ENCODE assay signal across 8 cellular contexts in the genomic region with DNA sequence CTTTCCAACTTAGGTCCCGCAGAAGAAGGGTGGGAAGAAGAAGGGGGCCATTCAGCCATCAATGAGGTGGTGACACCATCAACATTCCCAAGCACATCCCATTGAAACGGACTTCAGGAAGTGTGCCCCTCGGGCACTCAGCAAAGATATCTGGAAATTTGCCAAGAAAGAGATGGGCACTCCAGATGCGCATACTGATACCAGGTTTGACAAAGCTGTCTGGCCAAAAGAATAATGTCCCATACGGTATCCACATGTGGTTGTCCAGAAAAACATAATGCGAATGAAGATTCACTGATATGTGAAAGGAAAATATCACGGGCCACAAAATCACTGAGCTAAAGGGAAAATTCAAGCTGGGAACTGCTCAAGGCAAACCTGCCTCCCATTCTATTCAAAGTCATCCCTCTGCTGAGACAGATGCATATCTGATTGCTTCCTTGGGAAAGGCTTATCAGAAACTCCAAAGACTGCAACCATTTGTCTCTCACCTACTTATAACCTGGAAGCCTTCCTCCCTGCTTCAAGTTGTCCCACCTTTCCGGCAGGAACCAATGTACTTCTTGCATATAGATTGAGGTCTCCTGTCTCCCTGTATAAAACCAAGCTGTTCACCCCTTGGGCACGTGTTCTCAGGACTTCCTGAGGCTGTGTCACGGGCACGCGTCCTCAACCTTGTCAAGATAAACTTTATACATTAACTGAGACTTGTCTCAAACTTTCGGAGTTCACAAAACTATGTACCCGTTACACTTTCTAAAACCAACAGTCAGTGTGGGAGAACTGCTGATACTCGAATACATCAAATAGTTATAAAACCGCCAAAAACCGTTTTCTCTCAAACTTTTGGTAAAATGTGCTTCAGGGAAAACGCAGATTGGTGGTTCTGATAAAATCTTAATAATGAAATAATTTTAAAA. TPM values are rescaled to one million over a fixed set of nuclear protein-coding genes. Genes with fewer than 3 reads are reported as not detected.
DNase-seq lines count a peak whose midpoint lies in the region; ATAC-seq and TF ChIP-seq lines count a peak whose summit lies in the region.

No MANE protein-coding gene starts in this region.

- ATAC-seq in heart right ventricle: no peak
- no peak for ATAC-seq in Right ventricle myocardium inferior
- ATAC-seq in activated naive CD4-positive, alpha-beta T cell treated with anti-CD3 and anti-CD28 coated beads, Interleukin-2, amount 50 U/mL, for 72 hours: no peak

- peak overlapping the region; percentile 91 to 96 for H3K27ac Mint-ChIP-seq in activated naive CD4-positive, alpha-beta T cell treated with anti-CD3 and anti-CD28 coated beads, Interleukin-2, amount 50 U/mL, for 72 hours
- H3K27ac Mint-ChIP-seq in type B pancreatic cell: peak overlapping the region; percentile 95

- H3K36me3 ChIP-seq in heart right ventricle (peaks cover 0 to 13% (median 0%) of the 10 kb centered on the region in 9 donors), liver (ENCODE audit: control insufficient read depth in 4 of 4, insufficient read depth in 3 of 4, low read depth in 1 of 4, low read length in 3 of 4) (no peaks in the 10 kb centered on the region)

- peaks cover 32% of the 10 kb centered on the region for H3K4me1 Mint-ChIP-seq in type B pancreatic cell (ENCODE audit: unreplicated experiment)

- peaks cover 8% of the 10 kb centered on the region for H3K27me3 Mint-ChIP-seq in type B pancreatic cell

- peak overlapping the region; percentile 64 for H3K4me3 Mint-ChIP-seq in type B pancreatic cell

- H3K27me3 ChIP-seq in heart right ventricle (no peaks in the 10 kb centered on the region), liver (ENCODE audit: control insufficient read depth in 4 of 4, insufficient read depth in 4 of 4, low read length in 3 of 4) (no peaks in the 10 kb centered on the region)

- H3K9me3 ChIP-seq in heart right ventricle (no peaks in the 10 kb centered on the region), liver (ENCODE audit: control insufficient read depth in 4 of 4, low read length in 3 of 4) (no peaks in the 10 kb centered on the region)

- peaks cover 10 to 64% of the 10 kb centered on the region in 2 donors for H3K36me3 Mint-ChIP-seq in activated naive CD4-positive, alpha-beta T cell treated with anti-CD3 and anti-CD28 coated beads, Interleukin-2, amount 50 U/mL, for 72 hours
- no peaks in the 10 kb centered on the region for H3K36me3 Mint-ChIP-seq in type B pancreatic cell

- H3K4me1 ChIP-seq in heart right ventricle (peaks cover 0 to 46% (median 22%) of the 10 kb centered on the region in 9 donors), liver (ENCODE audit: control insufficient read depth in 4 of 4, insufficient read depth in 4 of 4, low read length in 3 of 4) (peaks cover 0 to 14% (median 3%) of the 10 kb centered on the region in 4 donors)

- no peaks in the 10 kb centered on the region for H3K9me3 Mint-ChIP-seq in activated naive CD4-positive, alpha-beta T cell treated with anti-CD3 and anti-CD28 coated beads, Interleukin-2, amount 50 U/mL, for 72 hours
- no peaks in the 10 kb centered on the region for H3K9me3 Mint-ChIP-seq in type B pancreatic cell

- H3K27ac ChIP-seq in heart right ventricle: peak overlapping the region; percentile 46 to 98 (median 94)
- H3K27ac ChIP-seq in liver (ENCODE audit: low read depth in 1 of 2, low read length in 2 of 2): peak overlapping the region; percentile 97

- no peak for DNase-seq in heart right ventricle
- no peak for DNase-seq in Right ventricle myocardium inferior (ENCODE audit: missing footprints)
- no peak for DNase-seq in activated naive CD4-positive, alpha-beta T cell treated with anti-CD3 and anti-CD28 coated beads, Interleukin-2, amount 50 U/mL, for 72 hours (ENCODE audit: low spot score in 2 of 2)
- DNase-seq in type B pancreatic cell (ENCODE audit: extremely low spot score, unreplicated experiment): no peak
- DNase-seq in foreskin melanocyte: no peak
- no peak for DNase-seq in NCI-H1930 (lab: John Stamatoyannopoulos, UW)
- no peak for DNase-seq in midbrain (lab: John Stamatoyannopoulos, UW)

- TF ChIP-seq RAD21 in liver (IDR thresholded peaks at IDR 0.05): no peak

- 51 to 56% methylated on average over 18 of the region's 18 CpGs for WGBS in heart right ventricle, 2 donors
- 68% methylated on average over 18 of the region's 18 CpGs for WGBS in liver

- no peak for TF ChIP-seq CTCF in heart right ventricle (IDR thresholded peaks at IDR 0.05)
- no peak for TF ChIP-seq CTCF in liver (IDR thresholded peaks at IDR 0.05; ENCODE audit: low read depth, low read length, missing input control)
- TF ChIP-seq CTCF in type B pancreatic cell (conservative IDR thresholded peaks at IDR 0.05): no peak

- H3K4me3 ChIP-seq in heart right ventricle (peak overlapping the region in 9 of 10 donors; percentile 82 to 92 (median 90)), liver (ENCODE audit: low read depth in 1 of 3, low read length in 3 of 3) (peak overlapping the region in 1 of 3 donors; percentile 95)

- H3K9ac ChIP-seq in liver (ENCODE audit: low read depth in 1 of 2, low read length in 2 of 2): peak overlapping the region; percentile 20 to 64

- intact Hi-C loops in heart right ventricle (cut with DNase I) (no loop called here), Right ventricle myocardium inferior (cut with DNase I) (loop anchor here (5.0 kb wide), 1 partner anchor 1122 kb away; a partner anchor contains a TSS)

TF ChIP-seq in liver, 16 proteins besides CTCF, POLR2A, EP300 and RAD21:
- TF ChIP-seq FOXA1 (IDR thresholded peaks at IDR 0.05) (no peak), JUND (IDR thresholded peaks at IDR 0.05) (no peak), HNF4G (IDR thresholded peaks at IDR 0.05) (no peak), TAF1 (conservative IDR thresholded peaks at IDR 0.05) (no peak), RXRA (IDR thresholded peaks at IDR 0.05) (no peak), NR2F2 (IDR thresholded peaks at IDR 0.05) (no peak), EGR1 (IDR thresholded peaks at IDR 0.05; ENCODE audit: low read depth in 2 of 2) (no peak), HNF4A (conservative IDR thresholded peaks at IDR 0.05) (no peak)
- TF ChIP-seq, protein P1, sequence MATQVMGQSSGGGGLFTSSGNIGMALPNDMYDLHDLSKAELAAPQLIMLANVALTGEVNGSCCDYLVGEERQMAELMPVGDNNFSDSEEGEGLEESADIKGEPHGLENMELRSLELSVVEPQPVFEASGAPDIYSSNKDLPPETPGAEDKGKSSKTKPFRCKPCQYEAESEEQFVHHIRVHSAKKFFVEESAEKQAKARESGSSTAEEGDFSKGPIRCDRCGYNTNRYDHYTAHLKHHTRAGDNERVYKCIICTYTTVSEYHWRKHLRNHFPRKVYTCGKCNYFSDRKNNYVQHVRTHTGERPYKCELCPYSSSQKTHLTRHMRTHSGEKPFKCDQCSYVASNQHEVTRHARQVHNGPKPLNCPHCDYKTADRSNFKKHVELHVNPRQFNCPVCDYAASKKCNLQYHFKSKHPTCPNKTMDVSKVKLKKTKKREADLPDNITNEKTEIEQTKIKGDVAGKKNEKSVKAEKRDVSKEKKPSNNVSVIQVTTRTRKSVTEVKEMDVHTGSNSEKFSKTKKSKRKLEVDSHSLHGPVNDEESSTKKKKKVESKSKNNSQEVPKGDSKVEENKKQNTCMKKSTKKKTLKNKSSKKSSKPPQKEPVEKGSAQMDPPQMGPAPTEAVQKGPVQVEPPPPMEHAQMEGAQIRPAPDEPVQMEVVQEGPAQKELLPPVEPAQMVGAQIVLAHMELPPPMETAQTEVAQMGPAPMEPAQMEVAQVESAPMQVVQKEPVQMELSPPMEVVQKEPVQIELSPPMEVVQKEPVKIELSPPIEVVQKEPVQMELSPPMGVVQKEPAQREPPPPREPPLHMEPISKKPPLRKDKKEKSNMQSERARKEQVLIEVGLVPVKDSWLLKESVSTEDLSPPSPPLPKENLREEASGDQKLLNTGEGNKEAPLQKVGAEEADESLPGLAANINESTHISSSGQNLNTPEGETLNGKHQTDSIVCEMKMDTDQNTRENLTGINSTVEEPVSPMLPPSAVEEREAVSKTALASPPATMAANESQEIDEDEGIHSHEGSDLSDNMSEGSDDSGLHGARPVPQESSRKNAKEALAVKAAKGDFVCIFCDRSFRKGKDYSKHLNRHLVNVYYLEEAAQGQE (IDR thresholded peaks at IDR 0.05): no peak
- TF ChIP-seq, protein P2, sequence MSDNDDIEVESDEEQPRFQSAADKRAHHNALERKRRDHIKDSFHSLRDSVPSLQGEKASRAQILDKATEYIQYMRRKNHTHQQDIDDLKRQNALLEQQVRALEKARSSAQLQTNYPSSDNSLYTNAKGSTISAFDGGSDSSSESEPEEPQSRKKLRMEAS (IDR thresholded peaks at IDR 0.05): no peak

RNA-seq across cellular contexts. Expression of a gene that starts 1.3 kb away (rescaled TPM):
- total RNA-seq in heart right ventricle (100 to 1,000 TPM in 1 of 10 donors, 10 to 100 TPM in 9; 34.8 to 106 (median 54.3) TPM), Right ventricle myocardium inferior (47.7 TPM), liver (1 to 10 TPM; 7.7 to 7.9 TPM), type B pancreatic cell (ENCODE audit: low replicate concordance) (10.5 and 11.5 TPM in 2 replicates)
- polyA plus RNA-seq in heart right ventricle (1 to 10 TPM; 4.2 to 9.8 TPM), liver (10 to 100 TPM in 1 of 2 donors, 1 to 10 TPM in 1; 4.7 to 10.9 TPM)
- total RNA-seq in activated naive CD4-positive, alpha-beta T cell treated with anti-CD3 and anti-CD28 coated beads, Interleukin-2, amount 50 U/mL, for 72 hours: 10 to 100 TPM; 20.2 to 77.2 TPM
